Comparison of ENCODE assay signal across 8 cellular contexts in the genomic region with DNA sequence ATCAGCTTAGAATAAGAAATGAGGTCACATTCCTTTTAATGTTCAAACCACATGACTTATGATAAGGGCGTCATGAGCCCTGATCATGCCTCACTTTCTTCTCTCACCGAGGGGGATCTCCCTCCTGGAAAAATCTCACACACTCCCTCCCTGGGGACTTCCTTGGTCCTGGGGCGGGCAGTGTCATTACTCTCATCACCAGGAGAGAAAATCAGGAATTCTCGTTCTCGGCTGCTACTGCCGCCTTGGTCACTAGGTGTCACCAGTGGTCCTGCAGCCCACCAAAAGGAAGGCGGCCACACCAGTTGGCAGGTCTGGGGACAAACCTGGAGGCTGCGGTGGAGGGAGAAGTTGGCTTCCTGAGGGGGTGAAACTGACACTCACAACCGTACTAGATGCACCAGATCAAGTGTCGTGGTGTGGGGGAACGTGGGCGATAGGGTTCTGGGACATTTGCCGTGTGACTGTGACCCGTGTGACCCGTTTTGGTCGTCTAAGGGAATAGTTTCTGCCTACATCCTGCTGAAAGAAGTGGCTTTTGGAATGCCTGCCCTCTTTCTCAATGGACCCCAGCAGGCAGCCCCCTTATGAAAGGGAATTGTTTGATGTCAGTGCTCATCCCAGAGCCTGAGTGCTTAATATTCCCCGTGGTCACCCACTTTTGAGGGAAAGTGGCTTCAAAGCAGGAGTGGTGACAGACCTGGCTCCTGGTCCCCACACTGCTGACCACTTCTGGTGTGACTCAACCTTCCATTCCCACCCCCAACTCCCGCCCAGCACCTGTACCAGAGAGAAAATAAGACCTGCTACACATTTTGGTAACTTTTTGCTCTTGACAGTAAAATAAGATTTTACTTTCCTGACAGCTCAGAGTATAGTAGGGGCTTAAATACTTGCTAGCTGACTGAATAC.
DNase-seq lines count a peak whose midpoint lies in the region; ATAC-seq and TF ChIP-seq lines count a peak whose summit lies in the region.

No MANE protein-coding gene starts in this region.

- ATAC-seq in GM18868 (IDR thresholded peaks at IDR 0.05; ENCODE audit: unreplicated experiment) (peak; percentile 85), HG03066 (IDR thresholded peaks at IDR 0.05; ENCODE audit: low read depth, unreplicated experiment) (peak; percentile 74)
- ATAC-seq in activated CD8-positive, alpha-beta T cell treated with anti-CD3 and anti-CD28 coated beads for 36 hours = peak; percentile 93
- ATAC-seq in stimulated activated naive B cell treated with anti-CD40 and anti-IgM and Interleukin-4, amounts not matched to agents 10 μg/mL and 1 μg/mL and 100 μg/mL, for 72 hours (replicated peaks) = peak; percentile 80 to 91

- POLR2A ChIA-PET in activated CD8-positive, alpha-beta T cell treated with anti-CD3 and anti-CD28 coated beads for 36 hours (lab: Charles Lee) = no interaction called here

- no peaks in the 10 kb centered on the region for H3K9me3 Mint-ChIP-seq in activated CD8-positive, alpha-beta T cell treated with anti-CD3 and anti-CD28 coated beads for 36 hours
- no peaks in the 10 kb centered on the region for H3K9me3 Mint-ChIP-seq in endodermal cell
- no peaks in the 10 kb centered on the region for H3K9me3 Mint-ChIP-seq in stimulated activated naive B cell treated with anti-CD40 and anti-IgM and Interleukin-4, amounts not matched to agents 10 μg/mL and 1 μg/mL and 100 μg/mL, for 72 hours

- CTCF ChIA-PET in activated CD8-positive, alpha-beta T cell treated with anti-CD3 and anti-CD28 coated beads for 36 hours (lab: Charles Lee) = interaction anchor here (0.9 to 1.9 kb wide), 10 partner anchors 10 to 1469 kb away, joined by 3 to 5 read pairs (median 4); no protein-coding TSS in a partner anchor

- H3K79me1 ChIP-seq in mesendoderm (ENCODE audit: low read length) = no peaks in the 10 kb centered on the region

- H2BK5ac ChIP-seq in mesendoderm (ENCODE audit: low read length) = no peak overlapping the region

- H2AK5ac ChIP-seq in mesendoderm (ENCODE audit: low read length) = no peak overlapping the region

- H3K4me2 ChIP-seq in mesendoderm (ENCODE audit: low read length) = no peak overlapping the region

- no peak overlapping the region for H3K27ac Mint-ChIP-seq in activated CD8-positive, alpha-beta T cell treated with anti-CD3 and anti-CD28 coated beads for 36 hours
- H3K27ac Mint-ChIP-seq in endodermal cell = no peak overlapping the region
- H3K27ac Mint-ChIP-seq in stimulated activated naive B cell treated with anti-CD40 and anti-IgM and Interleukin-4, amounts not matched to agents 10 μg/mL and 1 μg/mL and 100 μg/mL, for 72 hours = no peak overlapping the region

- H3K27ac ChIP-seq in endodermal cell (ENCODE audit: low read depth, low read length) (no peak overlapping the region), mesendoderm (ENCODE audit: low read depth, low read length) (no peak overlapping the region)

- no peak overlapping the region for H3K23ac ChIP-seq in mesendoderm (ENCODE audit: low read length)

- no peaks in the 10 kb centered on the region for H3K27me3 Mint-ChIP-seq in activated CD8-positive, alpha-beta T cell treated with anti-CD3 and anti-CD28 coated beads for 36 hours
- H3K27me3 Mint-ChIP-seq in endodermal cell (ENCODE audit: insufficient read depth) = peaks cover 9% of the 10 kb centered on the region
- peaks cover 5 to 26% of the 10 kb centered on the region in 2 donors for H3K27me3 Mint-ChIP-seq in stimulated activated naive B cell treated with anti-CD40 and anti-IgM and Interleukin-4, amounts not matched to agents 10 μg/mL and 1 μg/mL and 100 μg/mL, for 72 hours

- H2BK15ac ChIP-seq in mesendoderm (replicated peaks; ENCODE audit: low read depth) = no peak overlapping the region

- DNase-seq in AG10803 (ENCODE audit: low read depth) (peak; percentile 40), NCI-H345 (lab: John Stamatoyannopoulos, UW) (peak; percentile 58), endodermal cell (peak; percentile 94), mesendoderm (peak; percentile 86)
- DNase-seq in activated CD8-positive, alpha-beta T cell treated with anti-CD3 and anti-CD28 coated beads for 36 hours = peak; percentile 78
- DNase-seq in stimulated activated naive B cell treated with anti-CD40 and anti-IgM and Interleukin-4, amounts not matched to agents 10 μg/mL and 1 μg/mL and 100 μg/mL, for 72 hours = peak; percentile 48

- TF ChIP-seq CTCF in AG10803 (conservative IDR thresholded peaks at IDR 0.05; ENCODE audit: low read length) = peak; percentile 82
- peak; percentile 76 for TF ChIP-seq CTCF in activated CD8-positive, alpha-beta T cell treated with anti-CD3 and anti-CD28 coated beads for 36 hours (IDR thresholded peaks at IDR 0.05)
- peak; percentile 91 for TF ChIP-seq CTCF in endodermal cell (conservative IDR thresholded peaks at IDR 0.05)

- no peaks in the 10 kb centered on the region for H3K9me3 ChIP-seq in endodermal cell (ENCODE audit: control insufficient read depth, low read length)

- H3K36me3 ChIP-seq in endodermal cell (ENCODE audit: control insufficient read depth, insufficient read depth, low read length) = no peaks in the 10 kb centered on the region
- H3K36me3 ChIP-seq in mesendoderm (ENCODE audit: control insufficient read depth, insufficient read depth, low read length) = no peaks in the 10 kb centered on the region

- no peak overlapping the region for H4K8ac ChIP-seq in mesendoderm (ENCODE audit: low read depth, low read length)

- H3K4ac ChIP-seq in mesendoderm (ENCODE audit: low read depth, low read length) = no peak overlapping the region

- H4K5ac ChIP-seq in mesendoderm (ENCODE audit: low read length) = no peak overlapping the region

- peak overlapping the region; percentile 3 for H3K4me3 Mint-ChIP-seq in activated CD8-positive, alpha-beta T cell treated with anti-CD3 and anti-CD28 coated beads for 36 hours
- no peak overlapping the region for H3K4me3 Mint-ChIP-seq in endodermal cell
- peak overlapping the region; percentile 62 to 66 for H3K4me3 Mint-ChIP-seq in stimulated activated naive B cell treated with anti-CD40 and anti-IgM and Interleukin-4, amounts not matched to agents 10 μg/mL and 1 μg/mL and 100 μg/mL, for 72 hours

- WGBS in endodermal cell (ENCODE audit: insufficient coverage in 1 of 2, insufficient read length in 1 of 2), 2 experiments = 14 to 16% methylated on average over 10 to 18 of the region's 18 CpGs
- no CpG with 5 or more reads among the region's 18 CpGs for WGBS in mesendoderm (ENCODE audit: extremely low coverage, insufficient coverage, low lambda C conversion rate)

- H3K9ac ChIP-seq in endodermal cell (ENCODE audit: extremely low read depth, low read length, poor library complexity, severe bottlenecking) = no peak overlapping the region
- peak overlapping the region; percentile 49 for H3K9ac ChIP-seq in mesendoderm (ENCODE audit: low read length)

- no peak overlapping the region; the same call in 1 of the 2 replicates for H3K4me3 ChIP-seq in AG10803 (ENCODE audit: low read length)
- no peak overlapping the region for H3K4me3 ChIP-seq in endodermal cell (ENCODE audit: low read length)
- H3K4me3 ChIP-seq in mesendoderm (ENCODE audit: low read length) = no peak overlapping the region

- no peaks in the 10 kb centered on the region for H3K36me3 Mint-ChIP-seq in activated CD8-positive, alpha-beta T cell treated with anti-CD3 and anti-CD28 coated beads for 36 hours (ENCODE audit: low read depth)
- H3K36me3 Mint-ChIP-seq in endodermal cell (ENCODE audit: low read depth) = no peaks in the 10 kb centered on the region
- no peaks in the 10 kb centered on the region for H3K36me3 Mint-ChIP-seq in stimulated activated naive B cell treated with anti-CD40 and anti-IgM and Interleukin-4, amounts not matched to agents 10 μg/mL and 1 μg/mL and 100 μg/mL, for 72 hours

- no peak overlapping the region for H3K18ac ChIP-seq in mesendoderm (ENCODE audit: low read length)

- H3K27me3 ChIP-seq in endodermal cell (ENCODE audit: control insufficient read depth, insufficient read depth, low read length, poor library complexity, severe bottlenecking) = no peaks in the 10 kb centered on the region
- no peaks in the 10 kb centered on the region for H3K27me3 ChIP-seq in mesendoderm (ENCODE audit: insufficient read depth, low read length, poor library complexity)

- peaks cover 13% of the 10 kb centered on the region for H3K4me1 Mint-ChIP-seq in activated CD8-positive, alpha-beta T cell treated with anti-CD3 and anti-CD28 coated beads for 36 hours (ENCODE audit: low read depth)
- H3K4me1 Mint-ChIP-seq in endodermal cell = peaks cover 1% of the 10 kb centered on the region
- peaks cover 3 to 9% of the 10 kb centered on the region in 2 donors for H3K4me1 Mint-ChIP-seq in stimulated activated naive B cell treated with anti-CD40 and anti-IgM and Interleukin-4, amounts not matched to agents 10 μg/mL and 1 μg/mL and 100 μg/mL, for 72 hours

- peak overlapping the region; percentile 77 for H3K56ac ChIP-seq in mesendoderm (ENCODE audit: low read length)

- H3K4me1 ChIP-seq in endodermal cell (ENCODE audit: control insufficient read depth, insufficient read depth, low read length) (no peaks in the 10 kb centered on the region), mesendoderm (ENCODE audit: control insufficient read depth, low read depth, low read length) (no peaks in the 10 kb centered on the region)

- H2BK120ac ChIP-seq in mesendoderm (ENCODE audit: low read depth, low read length) = no peak overlapping the region

- intact Hi-C loops in activated CD8-positive, alpha-beta T cell treated with anti-CD3 and anti-CD28 coated beads for 36 hours (cut with micrococcal nuclease) = no loop called here

- no peaks in the 10 kb centered on the region for H3K79me2 ChIP-seq in mesendoderm (ENCODE audit: control insufficient read depth, insufficient read depth, low read length)

Comparison
In these comparisons a context has a peak if more than half of its experiments do, and no peak if none do; other contexts are left out.
1. DNase-seq: peak in every context shown above with its lines; median percentile 94 in endodermal cell; 86 in mesendoderm; 78 in activated CD8-positive, alpha-beta T cell treated with anti-CD3 and anti-CD28 coated beads for 36 hours; 58 in NCI-H345; 48 in stimulated activated naive B cell treated with anti-CD40 and anti-IgM and Interleukin-4, amounts not matched to agents 10 μg/mL and 1 μg/mL and 100 μg/mL, for 72 hours; 40 in AG10803.